ENCODE assay signal across 14 cellular contexts in the genomic region with DNA sequence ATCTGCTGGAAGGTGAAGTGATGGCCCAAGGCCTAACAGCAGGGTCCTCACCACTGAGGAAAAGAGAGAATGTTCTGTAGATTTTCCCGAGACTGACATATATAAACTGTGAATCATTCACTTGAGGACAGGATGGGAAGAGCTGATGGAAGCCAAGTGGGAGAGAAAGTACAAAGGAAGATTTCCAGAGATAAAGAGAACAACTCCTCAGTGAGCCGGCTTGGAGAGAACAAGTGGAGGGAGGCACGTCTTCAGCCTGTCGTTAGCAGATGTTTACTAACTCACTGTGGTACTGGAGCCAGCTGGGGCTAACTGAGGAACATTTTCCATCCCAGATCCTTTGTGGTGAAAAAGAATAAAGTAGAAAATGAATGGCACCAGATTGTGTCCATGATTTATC.
DNase-seq lines count a peak whose midpoint lies in the region; ATAC-seq and TF ChIP-seq lines count a peak whose summit lies in the region.
"Had no signal": no experiment of that assay in that cellular context is flagged by ENCODE, and none has a peak within 500 bp of the region (broad histone marks: within the 10 kb centered on the region; RNA-seq: fewer than 3 reads in every experiment).

No MANE protein-coding gene starts in this region.

- H3K4me1 ChIP-seq in fibroblast of lung (ENCODE audit: control insufficient read depth, extremely low read depth, insufficient read depth, low read length) = peaks cover 3% of the 10 kb centered on the region

- H3K36me3 ChIP-seq in fibroblast of lung (ENCODE audit: control insufficient read depth, insufficient read depth, low read length) = no peaks in the 10 kb centered on the region

- H3K79me2 ChIP-seq in fibroblast of lung (ENCODE audit: control insufficient read depth, insufficient read depth, low read length) = no peaks in the 10 kb centered on the region

- H3K4me2 ChIP-seq in fibroblast of lung (ENCODE audit: extremely low read depth, insufficient read depth, low read length) = no peak overlapping the region

- no peaks in the 10 kb centered on the region for H3K27me3 ChIP-seq in fibroblast of lung (ENCODE audit: control insufficient read depth, insufficient read depth, low read length)

- peak; percentile 69 for DNase-seq in NCI-H2171 treated with DMSO at 0.1 percent for 48 hours (lab: John Stamatoyannopoulos, UW)
- peak in 1 of 2 donors; percentile 64 for DNase-seq in fibroblast of lung (ENCODE audit: low read depth in 2 of 2)
- DNase-seq in ureter (ENCODE audit: low spot score) = peak; percentile 56
- DNase-seq in NCI-H128 (lab: John Stamatoyannopoulos, UW; ENCODE audit: unreplicated experiment) = no peak
- DNase-seq in RPMI8226 = no peak
- DNase-seq: CD4-positive, alpha-beta memory T cell; cortex of kidney; occipital lobe; stimulated activated CD4-positive, alpha-beta T cell treated with anti-CD3 and anti-CD28 coated beads, Interleukin-2, amount 100 ng/mL, for 48 hours had no signal

- H3K27ac ChIP-seq in fibroblast of lung (ENCODE audit: insufficient read depth, low read length) = peak overlapping the region; percentile 4
- H3K27ac ChIP-seq: RWPE1 had no signal

- H3K27me3 Mint-ChIP-seq in nephron (ENCODE audit: low read depth) = no peaks in the 10 kb centered on the region
- H3K27me3 Mint-ChIP-seq: activated naive CD8-positive, alpha-beta T cell; stimulated activated memory B cell treated with anti-CD40 and anti-IgM and Interleukin-4, amounts not matched to agents 10 μg/mL and 1 μg/mL and 100 μg/mL, for 72 hours had no signal

- no peak overlapping the region for H3K4me3 Mint-ChIP-seq in nephron
- H3K4me3 Mint-ChIP-seq: activated naive CD8-positive, alpha-beta T cell; CD4-positive, alpha-beta memory T cell; stimulated activated memory B cell treated with anti-CD40 and anti-IgM and Interleukin-4, amounts not matched to agents 10 μg/mL and 1 μg/mL and 100 μg/mL, for 72 hours had no signal

- no peaks in the 10 kb centered on the region for H3K9me3 Mint-ChIP-seq in nephron

- H2AFZ ChIP-seq in fibroblast of lung (ENCODE audit: low read length) = no peak overlapping the region

- no peaks in the 10 kb centered on the region for H3K36me3 Mint-ChIP-seq in nephron (ENCODE audit: low read depth)
- H3K36me3 Mint-ChIP-seq: activated naive CD8-positive, alpha-beta T cell; CD4-positive, alpha-beta memory T cell; stimulated activated memory B cell treated with anti-CD40 and anti-IgM and Interleukin-4, amounts not matched to agents 10 μg/mL and 1 μg/mL and 100 μg/mL, for 72 hours had no signal

- no peaks in the 10 kb centered on the region for H4K20me1 ChIP-seq in fibroblast of lung (ENCODE audit: control insufficient read depth, extremely low read depth, insufficient read depth, low read length)

- no peak overlapping the region for H3K4me3 ChIP-seq in fibroblast of lung (replicated peaks in 1 of 4; ENCODE audit: control extremely low read depth in 1 of 4, insufficient read depth in 1 of 4, low read depth in 3 of 4, low read length in 4 of 4)

- peak overlapping the region; percentile 71 to 92 (median 87) for H3K27ac Mint-ChIP-seq in nephron
- H3K27ac Mint-ChIP-seq: activated naive CD8-positive, alpha-beta T cell; CD4-positive, alpha-beta memory T cell; stimulated activated memory B cell treated with anti-CD40 and anti-IgM and Interleukin-4, amounts not matched to agents 10 μg/mL and 1 μg/mL and 100 μg/mL, for 72 hours had no signal

- no peak overlapping the region for H3K9ac ChIP-seq in fibroblast of lung (ENCODE audit: insufficient read depth, low read length)

- no peak for ATAC-seq in GM18517 (IDR thresholded peaks at IDR 0.05; ENCODE audit: unreplicated experiment)
- ATAC-seq: stimulated activated memory B cell treated with anti-CD40 and anti-IgM and Interleukin-4, amounts not matched to agents 10 μg/mL and 1 μg/mL and 100 μg/mL, for 72 hours had no signal

- no peaks in the 10 kb centered on the region for H3K9me3 ChIP-seq in fibroblast of lung (ENCODE audit: control insufficient read depth, insufficient read depth, low read depth, low read length)

- H3K4me1 Mint-ChIP-seq in nephron = peaks cover 53% of the 10 kb centered on the region
- H3K4me1 Mint-ChIP-seq: CD4-positive, alpha-beta memory T cell; stimulated activated memory B cell treated with anti-CD40 and anti-IgM and Interleukin-4, amounts not matched to agents 10 μg/mL and 1 μg/mL and 100 μg/mL, for 72 hours had no signal

- TF ChIP-seq CTCF in fibroblast of lung (conservative IDR thresholded peaks at IDR 0.05 in 1 of 2, IDR thresholded peaks at IDR 0.05 in 1 of 2; ENCODE audit: low read depth in 1 of 2, low read length in 2 of 2) (no peak), nephron (IDR thresholded peaks at IDR 0.05; ENCODE audit: unreplicated experiment in 3 of 3) (no peak)

Comparison
In these comparisons a context has a peak if more than half of its experiments do, and no peak if none do; other contexts are left out.
1. DNase-seq: peak in NCI-H2171 treated with DMSO at 0.1 percent for 48 hours (single experiment) and ureter (single experiment); none in NCI-H128 (single experiment) and RPMI8226 (single experiment).